8 cellular contexts compared by ENCODE assay signal in the genomic region with DNA sequence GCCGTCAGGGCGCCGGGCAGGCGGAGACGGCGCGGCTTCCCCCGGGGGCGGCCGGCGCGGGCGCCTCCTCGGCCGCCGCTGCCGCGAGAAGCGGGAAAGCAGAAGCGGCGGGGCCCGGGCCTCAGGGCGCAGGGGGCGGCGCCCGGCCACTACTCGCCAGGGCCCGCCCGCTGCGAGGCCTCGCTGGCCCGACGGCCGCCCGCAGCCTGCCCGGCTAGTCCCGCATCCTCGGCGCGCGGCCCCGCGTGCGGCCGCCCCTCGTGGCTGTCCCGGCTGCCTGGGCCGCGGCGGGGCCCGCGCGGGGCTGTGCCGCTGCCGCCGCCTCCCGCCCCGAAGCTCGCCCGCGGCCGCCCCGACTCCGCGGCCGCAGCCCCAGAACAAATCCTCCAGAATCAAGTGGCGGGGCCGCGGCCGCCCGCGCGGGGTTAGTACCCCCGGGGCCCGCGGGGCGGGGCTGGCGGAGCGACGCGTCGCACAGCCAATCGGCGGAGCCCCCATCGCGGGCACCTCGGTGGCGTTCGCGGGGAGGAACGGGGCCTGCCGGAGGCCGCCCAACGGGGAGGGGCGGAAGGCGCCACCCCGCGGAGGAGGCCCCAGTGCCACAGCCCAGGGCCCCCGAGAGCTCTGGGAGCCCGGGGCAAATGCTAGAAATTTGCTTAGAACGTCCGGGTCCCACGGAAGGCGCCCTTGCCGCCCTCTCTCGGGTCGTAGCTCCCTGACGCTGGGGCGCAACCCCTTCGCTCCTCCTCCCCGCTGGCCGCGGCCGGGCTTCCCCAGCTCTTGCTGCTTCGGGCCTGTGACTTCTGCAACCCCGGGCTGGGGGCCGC. TPM values are rescaled to one million over a fixed set of nuclear protein-coding genes. Genes with fewer than 3 reads are reported as not detected.
DNase-seq lines count a peak whose midpoint lies in the region; ATAC-seq, FAIRE-seq and TF ChIP-seq lines count a peak whose summit lies in the region.

A gene (minus strand): TSS at position 401 of the 827 bp plus-strand sequence. CDS start 408 bp downstream, outside the sequence.

- H3K27me3 Mint-ChIP-seq in CD4-positive, CD25-positive, alpha-beta regulatory T cell = peaks cover 10% of the 10 kb centered on the region

- peaks cover 16% of the 10 kb centered on the region for H3K36me3 Mint-ChIP-seq in CD4-positive, CD25-positive, alpha-beta regulatory T cell

- peak within 1 kb of the TSS; percentile 98 for H3K27ac ChIP-seq in CD4-positive, CD25-positive, alpha-beta regulatory T cell (ENCODE audit: insufficient read depth, low read length, poor library complexity, severe bottlenecking)
- no peak within 1 kb of the TSS for H3K27ac ChIP-seq in cardiac muscle cell
- H3K27ac ChIP-seq in small intestine (ENCODE audit: low read depth in 1 of 2, low read length in 1 of 2) = peak within 1 kb of the TSS; percentile 58 to 85

- WGBS in small intestine, 3 donors = 1% methylated on average over 23 to 117 of the region's 117 CpGs

- TF ChIP-seq CTCF in cardiac muscle cell (IDR thresholded peaks at IDR 0.05; ENCODE audit: low read depth, low read length) = no peak

- no peaks in the 10 kb centered on the region for H3K27me3 ChIP-seq in CD4-positive, CD25-positive, alpha-beta regulatory T cell (ENCODE audit: control insufficient read depth, insufficient read depth, low read length)
- H3K27me3 ChIP-seq in cardiac muscle cell = peaks cover 100% of the 10 kb centered on the region
- peaks cover 9 to 40% of the 10 kb centered on the region in 2 donors for H3K27me3 ChIP-seq in small intestine (ENCODE audit: control insufficient read depth in 2 of 2, insufficient read depth in 2 of 2, low read length in 2 of 2)

- peaks cover 16% of the 10 kb centered on the region for H3K36me3 ChIP-seq in CD4-positive, CD25-positive, alpha-beta regulatory T cell (ENCODE audit: control insufficient read depth, insufficient read depth, low read length)
- no peaks in the 10 kb centered on the region for H3K36me3 ChIP-seq in cardiac muscle cell
- no peaks in the 10 kb centered on the region for H3K36me3 ChIP-seq in small intestine (ENCODE audit: control insufficient read depth in 2 of 2, insufficient read depth in 2 of 2, low read length in 2 of 2)

- H3K27ac Mint-ChIP-seq in CD4-positive, CD25-positive, alpha-beta regulatory T cell = peak within 1 kb of the TSS; percentile 97 to 100 (median 99)

- H3K4me1 Mint-ChIP-seq in CD4-positive, CD25-positive, alpha-beta regulatory T cell = peaks cover 3 to 56% (median 10%) of the 10 kb centered on the region in 4 donors

- peak; percentile 90 to 97 (median 94) for DNase-seq in CD4-positive, CD25-positive, alpha-beta regulatory T cell
- peak; percentile 89 for DNase-seq in NK-92 treated with Interleukin-12 subunit alpha and Interleukin-12 subunit beta, amount 100 ng/mL, for 24 hours (lab: John Stamatoyannopoulos, UW)
- peak; percentile 88 for DNase-seq in activated T-cell treated with anti-CD3 and anti-CD28 coated beads for 4 hours
- peak in 1 of 2 donors; percentile 35 for DNase-seq in cardiac muscle cell (ENCODE audit: low read depth in 1 of 2, low spot score in 1 of 2)
- DNase-seq in small intestine = peak; percentile 49
- no peak for DNase-seq in NCI-H446 (lab: John Stamatoyannopoulos, UW)

- peaks cover 0 to 2% (median 0%) of the 10 kb centered on the region in 7 donors for H3K9me3 Mint-ChIP-seq in CD4-positive, CD25-positive, alpha-beta regulatory T cell

- peak within 1 kb of the TSS; percentile 95 to 99 (median 98) for H3K4me3 Mint-ChIP-seq in CD4-positive, CD25-positive, alpha-beta regulatory T cell

- H3K9me3 ChIP-seq in CD4-positive, CD25-positive, alpha-beta regulatory T cell (ENCODE audit: control insufficient read depth in 2 of 2, low read length in 2 of 2) = no peaks in the 10 kb centered on the region
- no peaks in the 10 kb centered on the region for H3K9me3 ChIP-seq in cardiac muscle cell (ENCODE audit: low read depth)
- no peaks in the 10 kb centered on the region for H3K9me3 ChIP-seq in small intestine (ENCODE audit: control insufficient read depth, low read depth)

- H3K4me3 ChIP-seq in CD4-positive, CD25-positive, alpha-beta regulatory T cell (ENCODE audit: low read depth, low read length) = peak within 1 kb of the TSS; percentile 99
- peak within 1 kb of the TSS; percentile 8 for H3K4me3 ChIP-seq in cardiac muscle cell
- H3K4me3 ChIP-seq in small intestine (ENCODE audit: low read depth in 1 of 2, low read length in 2 of 2) = peak within 1 kb of the TSS; percentile 47 to 65

- no peak for FAIRE-seq in small intestine (lab: Jason Lieb, UNC)

- peak; percentile 90 for ATAC-seq in CD4-positive, CD25-positive, alpha-beta regulatory T cell (ENCODE audit: low read depth in 2 of 2)
- ATAC-seq in GM19043 (IDR thresholded peaks at IDR 0.05; ENCODE audit: low read depth, unreplicated experiment) = peak; percentile 60
- peak; percentile 77 for ATAC-seq in HG03175 (IDR thresholded peaks at IDR 0.05; ENCODE audit: unreplicated experiment)

- peaks cover 57% of the 10 kb centered on the region for H3K4me1 ChIP-seq in CD4-positive, CD25-positive, alpha-beta regulatory T cell (ENCODE audit: control insufficient read depth, insufficient read depth, low read length, poor library complexity, severe bottlenecking)
- peaks cover 4% of the 10 kb centered on the region for H3K4me1 ChIP-seq in cardiac muscle cell (ENCODE audit: low read depth)
- H3K4me1 ChIP-seq in small intestine (ENCODE audit: control insufficient read depth in 2 of 2, insufficient read depth in 1 of 2, low read depth in 1 of 2, low read length in 1 of 2) = peaks cover 3 to 5% of the 10 kb centered on the region in 2 donors

RNA-seq across cellular contexts. Expression of the gene that starts here (rescaled TPM):
- total RNA-seq in CD4-positive, CD25-positive, alpha-beta regulatory T cell = 268 TPM
- 10 to 100 TPM; 12.0 to 23.3 (median 15.8) TPM for polyA plus RNA-seq in CD4-positive, CD25-positive, alpha-beta regulatory T cell
- not detected in 2 replicates for total RNA-seq in cardiac muscle cell
- polyA plus RNA-seq in cardiac muscle cell (0.06 TPM in 1 of 2 replicates, not detected in the other), small intestine (1 to 10 TPM; 1.1 to 5.4 (median 2.2) TPM)

Comparison
In these comparisons a context has a peak if more than half of its experiments do, and no peak if none do; other contexts are left out.
1. RNA of the gene that starts here (total RNA-seq): 268 TPM in CD4-positive, CD25-positive, alpha-beta regulatory T cell (single experiment); not detected in cardiac muscle cell; every median in the first group is over 100 times any median in the second.
2. DNase-seq: peak in CD4-positive, CD25-positive, alpha-beta regulatory T cell (3 of 3), NK-92 treated with Interleukin-12 subunit alpha and Interleukin-12 subunit beta, amount 100 ng/mL, for 24 hours (single experiment), activated T-cell treated with anti-CD3 and anti-CD28 coated beads for 4 hours (single experiment) and small intestine (single experiment); none in NCI-H446 (0 of 2).
3. H3K4me3 ChIP-seq: peak in every context shown above with its lines; median percentile 99 in CD4-positive, CD25-positive, alpha-beta regulatory T cell; 56 in small intestine; 8 in cardiac muscle cell.
4. Peak in every context shown above with its lines, with median percentiles within 50 percentile points of each other: ATAC-seq.